ENCODE assay signal across 26 cellular contexts in genomic region chr13:24043590-24044350, GRCh38.
DNase-seq lines count a peak whose midpoint lies in the region; ATAC-seq and TF ChIP-seq lines count a peak whose summit lies in the region.
"Had no signal": no experiment of that assay in that cellular context is flagged by ENCODE, and none has a peak within 500 bp of the region (broad histone marks: within the 10 kb centered on the region; RNA-seq: fewer than 3 reads in every experiment).

No MANE protein-coding gene starts in this region.

- H2BK15ac ChIP-seq in neuronal stem cell (ENCODE audit: low read length) = no peak overlapping the region

- no peak overlapping the region for H3K27ac ChIP-seq in neuronal stem cell (replicated peaks; ENCODE audit: low read length)
- H3K27ac ChIP-seq: BLaER1, brain microvascular endothelial cell, HL-60, upper lobe of right lung, VCaP had no signal

- no peaks in the 10 kb centered on the region for H3K79me1 ChIP-seq in neuronal stem cell (ENCODE audit: low read depth, low read length)

- peaks cover 0 to 11% of the 10 kb centered on the region in 2 donors for H3K9me3 ChIP-seq in neuronal stem cell (replicated peaks in 1 of 2; ENCODE audit: control insufficient read depth in 2 of 2, insufficient read depth in 1 of 2, low read depth in 1 of 2, low read length in 2 of 2)
- H3K9me3 ChIP-seq: upper lobe of right lung had no signal

- H3K4me3 ChIP-seq in foreskin fibroblast (ENCODE audit: low read depth in 1 of 2, low read length in 2 of 2) (no peak overlapping the region), neuronal stem cell (ENCODE audit: low read length in 2 of 2) (no peak overlapping the region), lower leg skin (ENCODE audit: low read depth, poor library complexity, severe bottlenecking) (no peak overlapping the region)
- H3K4me3 ChIP-seq: BLaER1, upper lobe of right lung had no signal

- ATAC-seq in GM21360 (IDR thresholded peaks at IDR 0.05; ENCODE audit: unreplicated experiment) = no peak
- no peak for ATAC-seq in GM18909 (IDR thresholded peaks at IDR 0.05; ENCODE audit: poor library complexity, unreplicated experiment)
- ATAC-seq: left lobe of liver had no signal

- H2AFZ ChIP-seq in neuronal stem cell (ENCODE audit: low read length) = no peak overlapping the region

- no peak overlapping the region for H3K23ac ChIP-seq in neuronal stem cell (ENCODE audit: low read depth, low read length, poor library complexity)

- TF ChIP-seq CTCF in foreskin fibroblast (IDR thresholded peaks at IDR 0.05; ENCODE audit: low read depth, low read length) = no peak
- TF ChIP-seq CTCF in lower leg skin (IDR thresholded peaks at IDR 0.05) = no peak

- intact Hi-C loops in lower leg skin (cut with DNase I; ENCODE audit: low total_unique reads) = no loop called here

- H4K91ac ChIP-seq in neuronal stem cell (ENCODE audit: low read depth, low read length, poor library complexity) = no peak overlapping the region

- no peak overlapping the region for H4K8ac ChIP-seq in neuronal stem cell (ENCODE audit: low read depth, low read length)

- H3K4ac ChIP-seq in neuronal stem cell (ENCODE audit: low read length) = no peak overlapping the region

- H3K4me2 ChIP-seq in neuronal stem cell (ENCODE audit: insufficient read depth, low read length, poor library complexity, severe bottlenecking) = no peak overlapping the region

- no peaks in the 10 kb centered on the region for H3K36me3 ChIP-seq in neuronal stem cell (replicated peaks in 1 of 2; ENCODE audit: control insufficient read depth in 2 of 2, insufficient read depth in 2 of 2, low read length in 2 of 2)
- H3K36me3 ChIP-seq: BLaER1, brain microvascular endothelial cell, upper lobe of right lung had no signal

- H3K14ac ChIP-seq in neuronal stem cell (ENCODE audit: low read length) = no peak overlapping the region

- H2AK5ac ChIP-seq in neuronal stem cell (ENCODE audit: low read depth, low read length) = no peak overlapping the region

- no peak overlapping the region for H2BK120ac ChIP-seq in neuronal stem cell (ENCODE audit: low read depth, low read length)

- H3K9ac ChIP-seq in neuronal stem cell (ENCODE audit: low read depth, low read length, poor library complexity) = no peak overlapping the region
- H3K9ac ChIP-seq: BLaER1 had no signal

- TF ChIP-seq POLR2A in lower leg skin (IDR thresholded peaks at IDR 0.05) = no peak

- H3K27me3 ChIP-seq in neuronal stem cell (ENCODE audit: control insufficient read depth in 3 of 3, insufficient read depth in 3 of 3, low read depth in 1 of 3, low read length in 3 of 3) = no peaks in the 10 kb centered on the region
- H3K27me3 ChIP-seq: BLaER1, brain microvascular endothelial cell, upper lobe of right lung had no signal

- no peak overlapping the region for H2BK5ac ChIP-seq in neuronal stem cell (ENCODE audit: low read length)

- H2BK12ac ChIP-seq in neuronal stem cell (ENCODE audit: low read length) = no peak overlapping the region

- peaks cover 27 to 32% of the 10 kb centered on the region in 2 donors for H3K4me1 ChIP-seq in neuronal stem cell (ENCODE audit: control insufficient read depth in 2 of 2, insufficient read depth in 1 of 2, low read depth in 1 of 2, low read length in 2 of 2)

- peak overlapping the region; percentile 53 for H3K18ac ChIP-seq in neuronal stem cell (ENCODE audit: low read length)

- WGBS in neuronal stem cell (ENCODE audit: extremely low coverage in 2 of 2, insufficient read length in 2 of 2, insufficient replicate concordance in 1 of 2), 2 donors = no CpG with 5 or more reads among the region's 9 CpGs
- 64 to 74% methylated on average over 9 of the region's 9 CpGs for WGBS in lower leg skin, 2 donors

- DNase-seq in EH (ENCODE audit: low read depth) (peak; percentile 23), M059J (ENCODE audit: low read depth) (peak; percentile 13), foreskin fibroblast (peak; percentile 43 to 45), neuronal stem cell (ENCODE audit: low spot score) (no peak), lower leg skin (ENCODE audit: low spot score in 2 of 2) (no peak), NCI-H1436 (lab: John Stamatoyannopoulos, UW) (no peak)
- DNase-seq: activated CD4-positive, alpha-beta T cell treated with anti-CD3 and anti-CD28 coated beads, Interleukin-2, amount 10 ng/mL, durations not matched to agents 24 days and 14 days; activated gamma-delta T cell treated with Interleukin-2 at 50 U/mL for 16 hours; activated T-cell treated with anti-CD3 and anti-CD28 coated beads, Interleukin-2, amount 50 U/mL, for 1 hour; brain microvascular endothelial cell; DMS79; effector CD4-positive, alpha-beta T cell; foreskin melanocyte; naive B cell; NCI-H1092; NCI-H187 treated with DMSO at 0.1 percent for 48 hours; NCI-H524 treated with DMSO at 0.1 percent for 48 hours; retina; small intestine; upper lobe of right lung had no signal

Comparison
In these comparisons a context has a peak if more than half of its experiments do, and no peak if none do; other contexts are left out.
1. DNase-seq: peak in EH (single experiment), M059J (single experiment) and foreskin fibroblast (2 of 2); none in neuronal stem cell (single experiment), lower leg skin (0 of 2) and NCI-H1436 (single experiment).